ENCODE assay signal across 1 cellular context in genomic region chr10:107059872-107060271, GRCh38.
TF ChIP-seq lines count a peak whose summit lies in the region.

No MANE protein-coding gene starts in this region.

TF ChIP-seq in SK-N-SH treated with all-trans-retinoic acid at 6 μM for 48 hours, 23 proteins besides CTCF, POLR2A, EP300 and RAD21 (continued from another document):
- TF ChIP-seq TOX (CRISPR knock-in tag; IDR thresholded peaks at IDR 0.05; ENCODE audit: borderline replicate concordance) (no peak), BACH2 (CRISPR knock-in tag; IDR thresholded peaks at IDR 0.05; ENCODE audit: borderline replicate concordance) (no peak), ZNF565 (CRISPR knock-in tag; conservative IDR thresholded peaks at IDR 0.05; ENCODE audit: low read depth) (no peak), POU6F1 (CRISPR knock-in tag; IDR thresholded peaks at IDR 0.05; ENCODE audit: borderline replicate concordance, low read depth) (no peak), ZNF8 (CRISPR knock-in tag; IDR thresholded peaks at IDR 0.05) (no peak), TCF4 (CRISPR knock-in tag; IDR thresholded peaks at IDR 0.05; ENCODE audit: borderline replicate concordance) (peak; percentile 69), ZNF70 (CRISPR knock-in tag; IDR thresholded peaks at IDR 0.05) (no peak), ZFP30 (CRISPR knock-in tag; IDR thresholded peaks at IDR 0.05) (no peak), CSDC2 (CRISPR knock-in tag; IDR thresholded peaks at IDR 0.05) (no peak), ISL1 (CRISPR knock-in tag; IDR thresholded peaks at IDR 0.05) (peak; percentile 92)
